Comparison of ENCODE assay signal across 8 cellular contexts in the genomic region with DNA sequence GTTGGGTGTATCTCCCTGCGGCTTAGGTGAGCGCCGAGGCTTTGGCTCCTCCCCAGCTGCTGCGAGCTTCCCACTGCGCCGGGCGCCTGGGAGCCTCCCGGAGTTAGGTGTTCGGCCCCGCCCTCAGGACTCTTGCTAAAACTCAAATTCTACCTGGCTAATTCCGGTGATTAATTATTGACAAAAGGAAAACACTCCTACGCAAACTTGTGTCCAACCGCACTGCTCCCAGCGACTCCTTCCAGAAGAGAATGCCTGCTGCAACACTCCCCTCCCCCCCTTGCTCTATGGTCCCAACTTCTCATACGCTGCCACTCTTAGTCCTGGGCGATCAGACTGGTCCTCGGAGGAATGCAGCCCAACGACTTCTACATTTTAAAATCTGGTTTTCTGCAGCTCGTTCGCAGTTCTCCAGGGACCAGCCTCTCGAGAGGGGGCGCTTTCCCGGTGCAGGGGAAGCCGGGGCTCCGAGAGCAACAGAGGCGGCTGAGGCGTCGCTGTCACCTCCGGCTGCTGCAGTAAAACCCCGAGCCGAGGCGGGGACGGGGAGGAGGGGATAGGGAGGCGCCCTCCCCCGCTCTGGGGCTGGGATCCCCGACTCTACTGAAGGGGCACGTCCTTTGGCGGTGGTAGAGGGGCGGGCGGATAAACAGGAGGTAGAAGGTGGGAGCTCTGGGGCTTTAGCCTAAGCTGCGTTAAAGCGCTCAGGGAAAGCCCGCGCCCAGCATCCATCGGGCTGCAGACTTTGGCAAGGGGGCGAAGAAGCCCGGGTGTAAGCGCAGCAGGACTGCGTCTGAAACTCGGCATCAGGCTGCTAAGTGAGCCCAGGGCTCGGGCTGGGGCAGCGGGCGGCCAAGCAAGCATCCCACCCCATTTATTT. TPM values are rescaled to one million over a fixed set of nuclear protein-coding genes. Genes with fewer than 3 reads are reported as not detected.
DNase-seq lines count a peak whose midpoint lies in the region; ATAC-seq and TF ChIP-seq lines count a peak whose summit lies in the region.

A gene with protein sequence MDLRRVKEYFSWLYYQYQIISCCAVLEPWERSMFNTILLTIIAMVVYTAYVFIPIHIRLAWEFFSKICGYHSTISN (minus strand): TSS at position 77 of the 880 bp plus-strand sequence. CDS start 25,194 bp downstream, outside the sequence.

- H3K4me3 Mint-ChIP-seq in WTC11, result peak within 1 kb of the TSS; percentile 88
- H3K4me3 Mint-ChIP-seq in central memory CD8-positive, alpha-beta T cell, result peak within 1 kb of the TSS; percentile 77

- peaks cover 9% of the 10 kb centered on the region for H3K27me3 Mint-ChIP-seq in WTC11 (ENCODE audit: low read depth)
- peaks cover 40% of the 10 kb centered on the region for H3K27me3 Mint-ChIP-seq in central memory CD8-positive, alpha-beta T cell

- ATAC-seq in GM21723 (IDR thresholded peaks at IDR 0.05; ENCODE audit: unreplicated experiment) (peak; percentile 60), WTC11 (peak; percentile 73)
- ATAC-seq in central memory CD8-positive, alpha-beta T cell (replicated peaks; ENCODE audit: extremely low read depth, poor library complexity, severe bottlenecking), result peak; percentile 71

- DNase-seq in DMS79 treated with DMSO at 0.1 percent for 48 hours (lab: John Stamatoyannopoulos, UW) (peak; percentile 49), LoVo (ENCODE audit: low spot score) (peak; percentile 58), WTC11 (ENCODE audit: low spot score) (peak; percentile 84), kidney tubule cell (ENCODE audit: low spot score) (peak; percentile 63), amniotic stem cell (lab: John Stamatoyannopoulos, UW) (no peak)
- peak; percentile 16 to 28 for DNase-seq in central memory CD8-positive, alpha-beta T cell (ENCODE audit: low spot score in 2 of 2)
- peak; percentile 43 to 45 for DNase-seq in stimulated activated CD4-positive, alpha-beta T cell treated with anti-CD3 and anti-CD28 coated beads, Interleukin-1b, Interleukin-23, amount 100 ng/mL, for 4 hours (ENCODE audit: low read depth in 2 of 2)

- POLR2A ChIA-PET in WTC11 (lab: Charles Lee), result interaction anchor here (0.6 to 1.4 kb wide), 6 partner anchors 11 to 656 kb away, joined by 3 to 5 read pairs (median 3); no protein-coding TSS in a partner anchor

- H3K36me3 Mint-ChIP-seq in WTC11, result peaks cover 7% of the 10 kb centered on the region; the same call in 1 of the 2 replicates
- H3K36me3 Mint-ChIP-seq in central memory CD8-positive, alpha-beta T cell (ENCODE audit: insufficient read depth), result peaks cover 1% of the 10 kb centered on the region

- CTCF ChIA-PET in WTC11 (lab: Charles Lee), result interaction anchor here (0.6 to 3.1 kb wide), 10 partner anchors 10 to 127 kb away, joined by 3 to 17 read pairs (median 4); no protein-coding TSS in a partner anchor

- H3K4me1 Mint-ChIP-seq in WTC11, result peaks cover 57% of the 10 kb centered on the region
- H3K4me1 Mint-ChIP-seq in central memory CD8-positive, alpha-beta T cell, result peaks cover 25% of the 10 kb centered on the region

- H3K9me3 Mint-ChIP-seq in WTC11, result no peaks in the 10 kb centered on the region; the same call in 1 of the 2 replicates
- no peaks in the 10 kb centered on the region for H3K9me3 Mint-ChIP-seq in central memory CD8-positive, alpha-beta T cell

- peak within 1 kb of the TSS; percentile 97 for H3K27ac Mint-ChIP-seq in WTC11
- no peak within 1 kb of the TSS for H3K27ac Mint-ChIP-seq in central memory CD8-positive, alpha-beta T cell (ENCODE audit: low read depth)

- TF ChIP-seq CTCF in WTC11 (IDR thresholded peaks at IDR 0.05), result no peak

TF ChIP-seq in WTC11, 78 proteins besides CTCF, POLR2A, EP300 and RAD21:
- TF ChIP-seq, protein P1, sequence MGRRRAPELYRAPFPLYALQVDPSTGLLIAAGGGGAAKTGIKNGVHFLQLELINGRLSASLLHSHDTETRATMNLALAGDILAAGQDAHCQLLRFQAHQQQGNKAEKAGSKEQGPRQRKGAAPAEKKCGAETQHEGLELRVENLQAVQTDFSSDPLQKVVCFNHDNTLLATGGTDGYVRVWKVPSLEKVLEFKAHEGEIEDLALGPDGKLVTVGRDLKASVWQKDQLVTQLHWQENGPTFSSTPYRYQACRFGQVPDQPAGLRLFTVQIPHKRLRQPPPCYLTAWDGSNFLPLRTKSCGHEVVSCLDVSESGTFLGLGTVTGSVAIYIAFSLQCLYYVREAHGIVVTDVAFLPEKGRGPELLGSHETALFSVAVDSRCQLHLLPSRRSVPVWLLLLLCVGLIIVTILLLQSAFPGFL (CRISPR knock-in tag; IDR thresholded peaks at IDR 0.05; ENCODE audit: borderline replicate concordance), result no peak
- TF ChIP-seq JAZF1 (CRISPR knock-in tag; IDR thresholded peaks at IDR 0.05), result no peak
- TF ChIP-seq, protein P2, sequence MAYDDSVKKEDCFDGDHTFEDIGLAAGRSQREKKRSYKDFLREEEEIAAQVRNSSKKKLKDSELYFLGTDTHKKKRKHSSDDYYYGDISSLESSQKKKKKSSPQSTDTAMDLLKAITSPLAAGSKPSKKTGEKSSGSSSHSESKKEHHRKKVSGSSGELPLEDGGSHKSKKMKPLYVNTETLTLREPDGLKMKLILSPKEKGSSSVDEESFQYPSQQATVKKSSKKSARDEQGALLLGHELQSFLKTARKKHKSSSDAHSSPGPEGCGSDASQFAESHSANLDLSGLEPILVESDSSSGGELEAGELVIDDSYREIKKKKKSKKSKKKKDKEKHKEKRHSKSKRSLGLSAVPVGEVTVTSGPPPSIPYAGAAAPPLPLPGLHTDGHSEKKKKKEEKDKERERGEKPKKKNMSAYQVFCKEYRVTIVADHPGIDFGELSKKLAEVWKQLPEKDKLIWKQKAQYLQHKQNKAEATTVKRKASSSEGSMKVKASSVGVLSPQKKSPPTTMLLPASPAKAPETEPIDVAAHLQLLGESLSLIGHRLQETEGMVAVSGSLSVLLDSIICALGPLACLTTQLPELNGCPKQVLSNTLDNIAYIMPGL (CRISPR knock-in tag; IDR thresholded peaks at IDR 0.05), result peak; percentile 86
- peak; percentile 44; the same call in 1 of the 2 replicates for TF ChIP-seq FOXK1 (CRISPR knock-in tag; IDR thresholded peaks at IDR 0.05)
- TF ChIP-seq, protein P3, sequence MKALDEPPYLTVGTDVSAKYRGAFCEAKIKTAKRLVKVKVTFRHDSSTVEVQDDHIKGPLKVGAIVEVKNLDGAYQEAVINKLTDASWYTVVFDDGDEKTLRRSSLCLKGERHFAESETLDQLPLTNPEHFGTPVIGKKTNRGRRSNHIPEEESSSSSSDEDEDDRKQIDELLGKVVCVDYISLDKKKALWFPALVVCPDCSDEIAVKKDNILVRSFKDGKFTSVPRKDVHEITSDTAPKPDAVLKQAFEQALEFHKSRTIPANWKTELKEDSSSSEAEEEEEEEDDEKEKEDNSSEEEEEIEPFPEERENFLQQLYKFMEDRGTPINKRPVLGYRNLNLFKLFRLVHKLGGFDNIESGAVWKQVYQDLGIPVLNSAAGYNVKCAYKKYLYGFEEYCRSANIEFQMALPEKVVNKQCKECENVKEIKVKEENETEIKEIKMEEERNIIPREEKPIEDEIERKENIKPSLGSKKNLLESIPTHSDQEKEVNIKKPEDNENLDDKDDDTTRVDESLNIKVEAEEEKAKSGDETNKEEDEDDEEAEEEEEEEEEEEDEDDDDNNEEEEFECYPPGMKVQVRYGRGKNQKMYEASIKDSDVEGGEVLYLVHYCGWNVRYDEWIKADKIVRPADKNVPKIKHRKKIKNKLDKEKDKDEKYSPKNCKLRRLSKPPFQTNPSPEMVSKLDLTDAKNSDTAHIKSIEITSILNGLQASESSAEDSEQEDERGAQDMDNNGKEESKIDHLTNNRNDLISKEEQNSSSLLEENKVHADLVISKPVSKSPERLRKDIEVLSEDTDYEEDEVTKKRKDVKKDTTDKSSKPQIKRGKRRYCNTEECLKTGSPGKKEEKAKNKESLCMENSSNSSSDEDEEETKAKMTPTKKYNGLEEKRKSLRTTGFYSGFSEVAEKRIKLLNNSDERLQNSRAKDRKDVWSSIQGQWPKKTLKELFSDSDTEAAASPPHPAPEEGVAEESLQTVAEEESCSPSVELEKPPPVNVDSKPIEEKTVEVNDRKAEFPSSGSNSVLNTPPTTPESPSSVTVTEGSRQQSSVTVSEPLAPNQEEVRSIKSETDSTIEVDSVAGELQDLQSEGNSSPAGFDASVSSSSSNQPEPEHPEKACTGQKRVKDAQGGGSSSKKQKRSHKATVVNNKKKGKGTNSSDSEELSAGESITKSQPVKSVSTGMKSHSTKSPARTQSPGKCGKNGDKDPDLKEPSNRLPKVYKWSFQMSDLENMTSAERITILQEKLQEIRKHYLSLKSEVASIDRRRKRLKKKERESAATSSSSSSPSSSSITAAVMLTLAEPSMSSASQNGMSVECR (CRISPR knock-in tag; IDR thresholded peaks at IDR 0.05; ENCODE audit: borderline replicate concordance), result peak; percentile 48; the same call in 1 of the 2 replicates
- peak; percentile 62; the same call in 1 of the 2 replicates for TF ChIP-seq TEAD1 (CRISPR knock-in tag; IDR thresholded peaks at IDR 0.05)
- TF ChIP-seq KAT7 (CRISPR knock-in tag; IDR thresholded peaks at IDR 0.05; ENCODE audit: borderline replicate concordance), result no peak
- TF ChIP-seq HMGA2 (CRISPR knock-in tag; IDR thresholded peaks at IDR 0.05), result no peak
- TF ChIP-seq CREM (CRISPR knock-in tag; IDR thresholded peaks at IDR 0.05), result peak; percentile 52; the same call in 1 of the 2 replicates
- no peak for TF ChIP-seq ATF1 (CRISPR knock-in tag; IDR thresholded peaks at IDR 0.05)
- TF ChIP-seq, protein P4, sequence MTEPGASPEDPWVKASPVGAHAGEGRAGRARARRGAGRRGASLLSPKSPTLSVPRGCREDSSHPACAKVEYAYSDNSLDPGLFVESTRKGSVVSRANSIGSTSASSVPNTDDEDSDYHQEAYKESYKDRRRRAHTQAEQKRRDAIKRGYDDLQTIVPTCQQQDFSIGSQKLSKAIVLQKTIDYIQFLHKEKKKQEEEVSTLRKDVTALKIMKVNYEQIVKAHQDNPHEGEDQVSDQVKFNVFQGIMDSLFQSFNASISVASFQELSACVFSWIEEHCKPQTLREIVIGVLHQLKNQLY (CRISPR knock-in tag; IDR thresholded peaks at IDR 0.05), result no peak
- TF ChIP-seq FOXP1 (CRISPR knock-in tag; IDR thresholded peaks at IDR 0.05; ENCODE audit: borderline replicate concordance), result peak; percentile 79; the same call in 1 of the 2 replicates
- no peak for TF ChIP-seq NFYB (CRISPR knock-in tag; conservative IDR thresholded peaks at IDR 0.05; ENCODE audit: low read depth)

RNA-seq across cellular contexts. Expression of the gene that starts here (rescaled TPM):
- total RNA-seq in WTC11 (2021), result 14.1 to 17.8 TPM (median 15.7 TPM) in 3 replicates
